In the genomic region with DNA sequence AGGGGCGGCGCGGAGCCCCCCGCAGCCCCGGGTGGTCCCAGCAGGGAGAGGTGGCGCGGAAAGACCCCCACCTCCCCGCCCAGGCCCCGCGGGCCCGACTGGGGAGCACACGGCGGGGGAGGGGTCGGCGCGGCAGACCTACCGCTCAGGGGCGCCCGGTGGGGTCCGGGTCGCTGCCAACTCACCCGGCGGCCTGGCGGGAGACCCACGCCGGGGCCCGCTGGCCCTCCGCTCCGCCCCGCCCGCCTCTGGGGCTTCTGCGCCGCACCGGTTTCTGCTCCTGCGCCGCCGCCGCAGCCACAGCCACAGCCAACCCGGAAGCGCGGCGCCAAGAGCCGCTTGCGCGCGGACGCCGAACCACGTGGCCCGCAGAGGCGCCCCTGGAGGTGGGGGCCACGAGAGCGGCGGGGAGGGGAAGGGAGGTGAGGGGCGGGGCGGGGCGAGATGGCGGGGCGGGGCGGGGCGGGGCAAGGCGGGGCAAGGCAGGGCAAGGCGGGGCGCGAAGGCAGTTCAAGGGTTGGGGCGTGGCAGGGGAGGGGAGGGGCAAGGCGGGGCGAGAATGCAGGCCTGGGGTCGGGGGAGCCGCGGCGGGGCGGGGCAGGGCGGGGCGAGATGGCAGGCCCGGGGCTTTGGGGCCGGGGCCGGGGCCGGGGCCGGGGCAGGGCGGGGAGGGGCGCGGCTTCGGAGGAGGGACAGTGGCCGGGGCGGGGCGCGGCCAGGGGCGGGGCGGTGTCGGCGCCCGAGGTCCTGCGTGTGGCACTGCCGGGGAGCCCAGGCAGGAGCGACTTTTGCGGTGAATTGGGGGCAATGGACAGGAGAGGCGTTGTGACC, we compare ENCODE assay signal across 8 cellular contexts. TPM values are rescaled to one million over a fixed set of nuclear protein-coding genes. Genes with fewer than 3 reads are reported as not detected.
A peak's percentile ranks its signal among the peaks of the same experiment; 100 is the strongest.
DNase-seq lines count a peak whose midpoint lies in the region; ATAC-seq, FAIRE-seq and TF ChIP-seq lines count a peak whose summit lies in the region.

A gene (minus strand): TSS at position 307 of the 831 bp plus-strand sequence. CDS start 1,193 bp downstream, outside the sequence.

- H3K4me1 Mint-ChIP-seq in WTC11: peaks cover 52% of the 10 kb centered on the region

- DNase-seq in AG09309 (ENCODE audit: low read depth): peak; percentile 29
- peak; percentile 58 for DNase-seq in NCI-H2227 treated with DMSO at 0.1 percent for 48 hours (lab: John Stamatoyannopoulos, UW)
- DNase-seq in WTC11 (ENCODE audit: low spot score): peak; percentile 95
- peak; percentile 63 for DNase-seq in bronchial epithelial cell (ENCODE audit: low read depth)
- DNase-seq in inferior parietal cortex (ENCODE audit: extremely low spot score): peak; percentile 83
- DNase-seq in smooth muscle cell of the brain vasculature (ENCODE audit: low read depth, low spot score): peak; percentile 62

- peaks cover 7% of the 10 kb centered on the region for H3K36me3 ChIP-seq in bronchial epithelial cell (ENCODE audit: control insufficient read depth, insufficient read depth, low read length)

- peak within 1 kb of the TSS; percentile 96 for H3K4me3 Mint-ChIP-seq in WTC11

- H3K27ac Mint-ChIP-seq in WTC11: peak within 1 kb of the TSS; percentile 93

- H3K27me3 Mint-ChIP-seq in WTC11 (ENCODE audit: low read depth): no peaks in the 10 kb centered on the region; the same call in 1 of the 2 replicates

- POLR2A ChIA-PET in WTC11 (lab: Charles Lee): interaction anchor here (1.5 kb wide), 1 partner anchor 42 kb away, joined by 5 read pairs; a partner anchor contains a TSS

- H3K27me3 ChIP-seq in bronchial epithelial cell (ENCODE audit: control insufficient read depth, insufficient read depth, low read length): no peaks in the 10 kb centered on the region

- peaks cover 31% of the 10 kb centered on the region for H3K36me3 Mint-ChIP-seq in WTC11

- no peaks in the 10 kb centered on the region for H3K9me3 Mint-ChIP-seq in WTC11

- H3K4me3 ChIP-seq in AG09309 (ENCODE audit: control insufficient read depth, low read depth, low read length) (peak within 1 kb of the TSS; percentile 45), bronchial epithelial cell (ENCODE audit: low read depth, low read length) (peak within 1 kb of the TSS; percentile 62)

- TF ChIP-seq CTCF in AG09309 (IDR thresholded peaks at IDR 0.05; ENCODE audit: control insufficient read depth, insufficient read depth, low read depth, low read length, missing control alignments) (no peak), WTC11 (IDR thresholded peaks at IDR 0.05) (no peak), bronchial epithelial cell (IDR thresholded peaks at IDR 0.05; ENCODE audit: insufficient read depth, low read length, severe bottlenecking) (no peak)

- ATAC-seq in GM18909 (IDR thresholded peaks at IDR 0.05; ENCODE audit: poor library complexity, unreplicated experiment): peak; percentile 86
- peak; percentile 80 for ATAC-seq in HG03139 (IDR thresholded peaks at IDR 0.05; ENCODE audit: unreplicated experiment)
- ATAC-seq in WTC11: peak; percentile 84

- CTCF ChIA-PET in WTC11 (lab: Charles Lee): interaction anchor here (1.0 kb wide), 1 partner anchor 27 kb away, joined by 5 read pairs; a partner anchor contains a TSS

- no peak for FAIRE-seq in bronchial epithelial cell (lab: Jason Lieb, UNC)

TF ChIP-seq in WTC11, 78 proteins besides CTCF, POLR2A, EP300 and RAD21 (continues in another document):
- TF ChIP-seq, protein P1, sequence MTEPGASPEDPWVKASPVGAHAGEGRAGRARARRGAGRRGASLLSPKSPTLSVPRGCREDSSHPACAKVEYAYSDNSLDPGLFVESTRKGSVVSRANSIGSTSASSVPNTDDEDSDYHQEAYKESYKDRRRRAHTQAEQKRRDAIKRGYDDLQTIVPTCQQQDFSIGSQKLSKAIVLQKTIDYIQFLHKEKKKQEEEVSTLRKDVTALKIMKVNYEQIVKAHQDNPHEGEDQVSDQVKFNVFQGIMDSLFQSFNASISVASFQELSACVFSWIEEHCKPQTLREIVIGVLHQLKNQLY (CRISPR knock-in tag; IDR thresholded peaks at IDR 0.05): no peak
- TF ChIP-seq CREM (CRISPR knock-in tag; IDR thresholded peaks at IDR 0.05) (peak; percentile 16; the same call in 1 of the 2 replicates), TEAD1 (CRISPR knock-in tag; IDR thresholded peaks at IDR 0.05) (peak; percentile 66; the same call in 1 of the 2 replicates), TCF7 (CRISPR knock-in tag; IDR thresholded peaks at IDR 0.05; ENCODE audit: low read depth) (no peak), FOXK1 (CRISPR knock-in tag; IDR thresholded peaks at IDR 0.05) (peak; percentile 72), SP1 (CRISPR knock-in tag; conservative IDR thresholded peaks at IDR 0.05) (peak; percentile 76), ELF4 (CRISPR knock-in tag; IDR thresholded peaks at IDR 0.05; ENCODE audit: low read depth) (0 out of 2 replicates have a peak, but pooled peaks have one; percentile 43), SMAD4 (CRISPR knock-in tag; IDR thresholded peaks at IDR 0.05) (no peak), PRRX2 (CRISPR knock-in tag; IDR thresholded peaks at IDR 0.05) (no peak), NR3C1 (CRISPR knock-in tag; conservative IDR thresholded peaks at IDR 0.05; ENCODE audit: low read depth) (no peak), FOXP1 (CRISPR knock-in tag; IDR thresholded peaks at IDR 0.05; ENCODE audit: borderline replicate concordance) (0 out of 2 replicates have a peak, but pooled peaks have one; percentile 50)
- TF ChIP-seq, protein P2, sequence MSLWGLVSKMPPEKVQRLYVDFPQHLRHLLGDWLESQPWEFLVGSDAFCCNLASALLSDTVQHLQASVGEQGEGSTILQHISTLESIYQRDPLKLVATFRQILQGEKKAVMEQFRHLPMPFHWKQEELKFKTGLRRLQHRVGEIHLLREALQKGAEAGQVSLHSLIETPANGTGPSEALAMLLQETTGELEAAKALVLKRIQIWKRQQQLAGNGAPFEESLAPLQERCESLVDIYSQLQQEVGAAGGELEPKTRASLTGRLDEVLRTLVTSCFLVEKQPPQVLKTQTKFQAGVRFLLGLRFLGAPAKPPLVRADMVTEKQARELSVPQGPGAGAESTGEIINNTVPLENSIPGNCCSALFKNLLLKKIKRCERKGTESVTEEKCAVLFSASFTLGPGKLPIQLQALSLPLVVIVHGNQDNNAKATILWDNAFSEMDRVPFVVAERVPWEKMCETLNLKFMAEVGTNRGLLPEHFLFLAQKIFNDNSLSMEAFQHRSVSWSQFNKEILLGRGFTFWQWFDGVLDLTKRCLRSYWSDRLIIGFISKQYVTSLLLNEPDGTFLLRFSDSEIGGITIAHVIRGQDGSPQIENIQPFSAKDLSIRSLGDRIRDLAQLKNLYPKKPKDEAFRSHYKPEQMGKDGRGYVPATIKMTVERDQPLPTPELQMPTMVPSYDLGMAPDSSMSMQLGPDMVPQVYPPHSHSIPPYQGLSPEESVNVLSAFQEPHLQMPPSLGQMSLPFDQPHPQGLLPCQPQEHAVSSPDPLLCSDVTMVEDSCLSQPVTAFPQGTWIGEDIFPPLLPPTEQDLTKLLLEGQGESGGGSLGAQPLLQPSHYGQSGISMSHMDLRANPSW (CRISPR knock-in tag; conservative IDR thresholded peaks at IDR 0.05; ENCODE audit: low read depth): 0 out of 2 replicates have a peak, but pooled peaks have one; percentile 29
- TF ChIP-seq, protein P3, sequence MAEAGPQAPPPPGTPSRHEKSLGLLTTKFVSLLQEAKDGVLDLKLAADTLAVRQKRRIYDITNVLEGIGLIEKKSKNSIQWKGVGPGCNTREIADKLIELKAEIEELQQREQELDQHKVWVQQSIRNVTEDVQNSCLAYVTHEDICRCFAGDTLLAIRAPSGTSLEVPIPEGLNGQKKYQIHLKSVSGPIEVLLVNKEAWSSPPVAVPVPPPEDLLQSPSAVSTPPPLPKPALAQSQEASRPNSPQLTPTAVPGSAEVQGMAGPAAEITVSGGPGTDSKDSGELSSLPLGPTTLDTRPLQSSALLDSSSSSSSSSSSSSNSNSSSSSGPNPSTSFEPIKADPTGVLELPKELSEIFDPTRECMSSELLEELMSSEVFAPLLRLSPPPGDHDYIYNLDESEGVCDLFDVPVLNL (CRISPR knock-in tag; IDR thresholded peaks at IDR 0.05; ENCODE audit: borderline replicate concordance, low read depth): no peak
- TF ChIP-seq, protein P4, sequence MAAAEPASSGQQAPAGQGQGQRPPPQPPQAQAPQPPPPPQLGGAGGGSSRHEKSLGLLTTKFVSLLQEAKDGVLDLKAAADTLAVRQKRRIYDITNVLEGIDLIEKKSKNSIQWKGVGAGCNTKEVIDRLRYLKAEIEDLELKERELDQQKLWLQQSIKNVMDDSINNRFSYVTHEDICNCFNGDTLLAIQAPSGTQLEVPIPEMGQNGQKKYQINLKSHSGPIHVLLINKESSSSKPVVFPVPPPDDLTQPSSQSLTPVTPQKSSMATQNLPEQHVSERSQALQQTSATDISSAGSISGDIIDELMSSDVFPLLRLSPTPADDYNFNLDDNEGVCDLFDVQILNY (CRISPR knock-in tag; IDR thresholded peaks at IDR 0.05): peak; percentile 87; the same call in 1 of the 2 replicates
- TF ChIP-seq, protein P5, sequence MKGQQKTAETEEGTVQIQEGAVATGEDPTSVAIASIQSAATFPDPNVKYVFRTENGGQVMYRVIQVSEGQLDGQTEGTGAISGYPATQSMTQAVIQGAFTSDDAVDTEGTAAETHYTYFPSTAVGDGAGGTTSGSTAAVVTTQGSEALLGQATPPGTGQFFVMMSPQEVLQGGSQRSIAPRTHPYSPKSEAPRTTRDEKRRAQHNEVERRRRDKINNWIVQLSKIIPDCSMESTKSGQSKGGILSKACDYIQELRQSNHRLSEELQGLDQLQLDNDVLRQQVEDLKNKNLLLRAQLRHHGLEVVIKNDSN (CRISPR knock-in tag; IDR thresholded peaks at IDR 0.05): peak; percentile 89
- TF ChIP-seq, protein P6, sequence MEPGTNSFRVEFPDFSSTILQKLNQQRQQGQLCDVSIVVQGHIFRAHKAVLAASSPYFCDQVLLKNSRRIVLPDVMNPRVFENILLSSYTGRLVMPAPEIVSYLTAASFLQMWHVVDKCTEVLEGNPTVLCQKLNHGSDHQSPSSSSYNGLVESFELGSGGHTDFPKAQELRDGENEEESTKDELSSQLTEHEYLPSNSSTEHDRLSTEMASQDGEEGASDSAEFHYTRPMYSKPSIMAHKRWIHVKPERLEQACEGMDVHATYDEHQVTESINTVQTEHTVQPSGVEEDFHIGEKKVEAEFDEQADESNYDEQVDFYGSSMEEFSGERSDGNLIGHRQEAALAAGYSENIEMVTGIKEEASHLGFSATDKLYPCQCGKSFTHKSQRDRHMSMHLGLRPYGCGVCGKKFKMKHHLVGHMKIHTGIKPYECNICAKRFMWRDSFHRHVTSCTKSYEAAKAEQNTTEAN (CRISPR knock-in tag; IDR thresholded peaks at IDR 0.05): no peak
- TF ChIP-seq, protein P7, sequence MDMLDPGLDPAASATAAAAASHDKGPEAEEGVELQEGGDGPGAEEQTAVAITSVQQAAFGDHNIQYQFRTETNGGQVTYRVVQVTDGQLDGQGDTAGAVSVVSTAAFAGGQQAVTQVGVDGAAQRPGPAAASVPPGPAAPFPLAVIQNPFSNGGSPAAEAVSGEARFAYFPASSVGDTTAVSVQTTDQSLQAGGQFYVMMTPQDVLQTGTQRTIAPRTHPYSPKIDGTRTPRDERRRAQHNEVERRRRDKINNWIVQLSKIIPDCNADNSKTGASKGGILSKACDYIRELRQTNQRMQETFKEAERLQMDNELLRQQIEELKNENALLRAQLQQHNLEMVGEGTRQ (CRISPR knock-in tag; IDR thresholded peaks at IDR 0.05): peak; percentile 92

RNA-seq across cellular contexts. Expression of the gene that starts here (rescaled TPM):
- total RNA-seq in WTC11 (2021) (13.7 to 14.7 TPM (median 14.6 TPM) in 3 replicates), bronchial epithelial cell (4.6 and 6.3 TPM in 2 replicates)

Comparison
In these comparisons a context has a peak if more than half of its experiments do, and no peak if none do; other contexts are left out.
1. Peak in every context shown above with its lines: DNase-seq, ATAC-seq and H3K4me3 ChIP-seq.
2. DNase-seq: peak in every context shown above with its lines; median percentile 95 in WTC11; 83 in inferior parietal cortex; 63 in bronchial epithelial cell; 62 in smooth muscle cell of the brain vasculature; 58 in NCI-H2227 treated with DMSO at 0.1 percent for 48 hours; 29 in AG09309.